In genomic region chr1:235421751-235422150, GRCh38 we compare ENCODE assay signal across 18 cellular contexts. TPM values are rescaled to one million over a fixed set of nuclear protein-coding genes. Genes with fewer than 3 reads are reported as not detected.
DNase-seq lines count a peak whose midpoint lies in the region; ATAC-seq lines count a peak whose summit lies in the region.
"Had no signal": no experiment of that assay in that cellular context is flagged by ENCODE, and none has a peak within 500 bp of the region (broad histone marks: within the 10 kb centered on the region; RNA-seq: fewer than 3 reads in every experiment).

No MANE protein-coding gene starts in this region.

- peaks cover 20% of the 10 kb centered on the region for H3K4me1 Mint-ChIP-seq in T-helper 17 cell

- no peaks in the 10 kb centered on the region for H3K4me1 ChIP-seq in mesodermal cell (ENCODE audit: control insufficient read depth, insufficient read depth, low read length, poor library complexity, severe bottlenecking)

- no peak overlapping the region for H3K4me3 ChIP-seq in mesodermal cell (ENCODE audit: extremely low read depth, insufficient read depth, low read length, poor library complexity, severe bottlenecking)
- H3K4me3 ChIP-seq: GM12878 had no signal

- H3K4me3 Mint-ChIP-seq in T-helper 17 cell, result no peak overlapping the region

- H3K9me3 ChIP-seq in KOPT-K1 (ENCODE audit: insufficient read depth, low read length, poor library complexity, severe bottlenecking), result no peaks in the 10 kb centered on the region
- no peaks in the 10 kb centered on the region for H3K9me3 ChIP-seq in T-helper 17 cell (ENCODE audit: control insufficient read depth, low read length, poor library complexity, severe bottlenecking)
- no peaks in the 10 kb centered on the region for H3K9me3 ChIP-seq in mesodermal cell (ENCODE audit: control insufficient read depth, low read length)

- peak overlapping the region; percentile 87 for H3K27ac Mint-ChIP-seq in T-helper 17 cell

- no peaks in the 10 kb centered on the region for H3K27me3 Mint-ChIP-seq in T-helper 17 cell

- H3K36me3 Mint-ChIP-seq in T-helper 17 cell (ENCODE audit: low read depth), result peaks cover 5% of the 10 kb centered on the region

- DNase-seq in NCI-H1694 (lab: John Stamatoyannopoulos, UW) (peak; percentile 17), NCI-H1694 treated with DMSO at 0.1 percent for 48 hours (lab: John Stamatoyannopoulos, UW) (no peak), T-helper 17 cell (no peak), HCEC 1CT (no peak)
- no peak for DNase-seq in stimulated activated CD4-positive, alpha-beta T cell treated with anti-CD3 and anti-CD28 coated beads, Interleukin-2, amount 100 ng/mL, for 48 hours
- DNase-seq: 8988T; NCI-H1092; NCI-H187; NCI-H524 treated with DMSO at 0.1 percent for 48 hours; NK-92 treated with Interleukin-12 subunit alpha and Interleukin-12 subunit beta, amount 100 ng/mL, for 24 hours; PC-3; T-helper 2 cell had no signal

- peak overlapping the region; percentile 15 for H3K27ac ChIP-seq in KOPT-K1 (ENCODE audit: low read depth, low read length, poor library complexity, severe bottlenecking)
- H3K27ac ChIP-seq in mesodermal cell (ENCODE audit: low read depth, low read length, severe bottlenecking), result peak overlapping the region; percentile 16
- H3K27ac ChIP-seq: C4-2B had no signal

- ATAC-seq in T-helper 17 cell (no peak), GM18511 (IDR thresholded peaks at IDR 0.05; ENCODE audit: unreplicated experiment) (no peak)
- ATAC-seq: GM12878, PC-3, Right ventricle myocardium inferior had no signal

- 100% methylated on average over 2 to 3 of the region's 3 CpGs for WGBS in mesodermal cell (ENCODE audit: insufficient coverage in 2 of 2), 2 experiments

- peaks cover 11% of the 10 kb centered on the region for H3K36me3 ChIP-seq in KOPT-K1 (ENCODE audit: insufficient read depth, low read length)
- peaks cover 6% of the 10 kb centered on the region for H3K36me3 ChIP-seq in mesodermal cell (ENCODE audit: control insufficient read depth, insufficient read depth, low read length)

RNA-seq across cellular contexts. Expression of gene TBCE, which starts 54.5 kb away (rescaled TPM):
- total RNA-seq in T-helper 17 cell, result 10 to 100 TPM; 14.6 to 18.3 TPM
- 31.7 TPM for polyA plus RNA-seq in mesodermal cell (2013, experiment 1 of 2)
- polyA plus RNA-seq in mesodermal cell (2013, experiment 2 of 2), result 36.6 TPM
